In genomic region chr1:39954261-39954869, GRCh38 we compare ENCODE assay signal across 8 cellular contexts. TPM values are rescaled to one million over a fixed set of nuclear protein-coding genes. Genes with fewer than 3 reads are reported as not detected.
A peak's percentile ranks its signal among the peaks of the same experiment; 100 is the strongest.
DNase-seq lines count a peak whose midpoint lies in the region; ATAC-seq, FAIRE-seq and TF ChIP-seq lines count a peak whose summit lies in the region.

No MANE protein-coding gene starts in this region.

- CTCF ChIA-PET in endothelial cell of umbilical vein (lab: Charles Lee): interaction anchor here (1.2 kb wide), 1 partner anchor 350 kb away, joined by 3 read pairs; no protein-coding TSS in a partner anchor

- H3K9me3 ChIP-seq in ES-I3 (ENCODE audit: control insufficient read depth, insufficient read depth, low read length) (no peaks in the 10 kb centered on the region), OCI-LY3 (ENCODE audit: insufficient read depth, low read length) (no peaks in the 10 kb centered on the region), endothelial cell of umbilical vein (replicated peaks; ENCODE audit: control insufficient read depth, insufficient read depth, low read length) (no peaks in the 10 kb centered on the region), osteoblast (ENCODE audit: low read depth, low read length) (no peaks in the 10 kb centered on the region), small intestine (ENCODE audit: control insufficient read depth, low read depth) (no peaks in the 10 kb centered on the region)

- DNase-seq in endothelial cell of umbilical vein (ENCODE audit: low read depth, low spot score) (no peak), osteoblast (ENCODE audit: insufficient read length, low spot score, missing footprints) (no peak), GM12891 (ENCODE audit: insufficient read length, low spot score) (no peak), small intestine (no peak)
- DNase-seq in stimulated activated CD4-positive, alpha-beta T cell treated with anti-CD3 and anti-CD28 coated beads, Interleukin-4, amount 100 ng/mL, for 1 hour: no peak

- H4K20me1 ChIP-seq in OCI-LY3 (ENCODE audit: insufficient read depth, low read length) (peaks cover 10% of the 10 kb centered on the region; the same call in 1 of the 2 replicates), endothelial cell of umbilical vein (replicated peaks; ENCODE audit: control insufficient read depth, extremely low read depth, insufficient read depth, low read length) (no peaks in the 10 kb centered on the region), osteoblast (ENCODE audit: insufficient read depth, low read length) (no peaks in the 10 kb centered on the region)

- H3K4me1 ChIP-seq in ES-I3 (ENCODE audit: insufficient read depth, low read length) (peaks cover 4% of the 10 kb centered on the region; the same call in 1 of the 2 replicates), OCI-LY3 (ENCODE audit: low read length) (peaks cover 22% of the 10 kb centered on the region), endothelial cell of umbilical vein (ENCODE audit: control insufficient read depth, extremely low read depth, insufficient read depth, low read length) (peaks cover 12% of the 10 kb centered on the region), osteoblast (ENCODE audit: insufficient read depth, low read length) (peaks cover 24% of the 10 kb centered on the region), small intestine (ENCODE audit: control insufficient read depth in 2 of 2, insufficient read depth in 1 of 2, low read depth in 1 of 2, low read length in 1 of 2) (peaks cover 0 to 5% of the 10 kb centered on the region in 2 donors)

- no peaks in the 10 kb centered on the region for H3K9me1 ChIP-seq in endothelial cell of umbilical vein (replicated peaks; ENCODE audit: control insufficient read depth, extremely low read depth, insufficient read depth, low read length)

- H3K27ac ChIP-seq in OCI-LY3 (ENCODE audit: low read length) (peak overlapping the region; percentile 10; the same call in 1 of the 2 replicates), endothelial cell of umbilical vein (ENCODE audit: insufficient read depth, low read depth, low read length) (no peak overlapping the region), osteoblast (ENCODE audit: low read depth, low read length) (no peak overlapping the region), small intestine (ENCODE audit: low read depth in 1 of 2, low read length in 1 of 2) (peak overlapping the region in 1 of 2 donors; percentile 51)

- H3K4me3 ChIP-seq in OCI-LY3 (ENCODE audit: low read length) (peak overlapping the region; percentile 97), endothelial cell of umbilical vein (replicated peaks in 1 of 3; ENCODE audit: insufficient read depth in 1 of 3, low read depth in 1 of 3, low read length in 3 of 3) (no peak overlapping the region), osteoblast (ENCODE audit: insufficient read depth, low read length) (peak overlapping the region; percentile 88), small intestine (ENCODE audit: low read depth in 1 of 2, low read length in 2 of 2) (peak overlapping the region in 1 of 2 donors; percentile 81)

- POLR2A ChIA-PET in endothelial cell of umbilical vein (lab: Charles Lee): interaction anchor here (0.5 to 0.6 kb wide), 2 partner anchors 24 to 75 kb away, joined by 3 read pairs; no protein-coding TSS in a partner anchor

- H3K79me2 ChIP-seq in OCI-LY3 (ENCODE audit: low read length) (peaks cover 40% of the 10 kb centered on the region), endothelial cell of umbilical vein (ENCODE audit: control insufficient read depth, insufficient read depth, low read length) (peaks cover 2% of the 10 kb centered on the region), osteoblast (ENCODE audit: insufficient read depth, low read length) (peaks cover 14% of the 10 kb centered on the region)

- dilution Hi-C loops in endothelial cell of umbilical vein (cut with MboI; ENCODE audit: extremely low pct_ligation_motif_present, low sequenced_read_pairs): no loop called here

- TF ChIP-seq CTCF in OCI-LY3 (IDR thresholded peaks at IDR 0.05; ENCODE audit: low read depth, low read length) (no peak), endothelial cell of umbilical vein (IDR thresholded peaks at IDR 0.05; ENCODE audit: extremely low read depth in 1 of 2, insufficient read depth in 1 of 2, low read depth in 1 of 2, low read length in 2 of 2) (no peak), osteoblast (IDR thresholded peaks at IDR 0.05; ENCODE audit: extremely low read depth, low read depth, low read length) (no peak)

- H3K4me2 ChIP-seq in OCI-LY3 (ENCODE audit: low read length): peak overlapping the region; percentile 90
- peak overlapping the region; percentile 20 for H3K4me2 ChIP-seq in endothelial cell of umbilical vein (ENCODE audit: insufficient read depth, low read length)
- peak overlapping the region; percentile 98 for H3K4me2 ChIP-seq in osteoblast (ENCODE audit: insufficient read depth, low read length)

- 55 to 57% (median 57%) methylated on average over 18 of the region's 18 CpGs for WGBS in small intestine, 3 donors

- intact Hi-C loops in endothelial cell of umbilical vein (cut with micrococcal nuclease): no loop called here

- TF ChIP-seq POLR2A in endothelial cell of umbilical vein (IDR thresholded peaks at IDR 0.05; ENCODE audit: low read depth, low read length): no peak
- no peak for TF ChIP-seq POLR2A in GM12891 (IDR thresholded peaks at IDR 0.05; ENCODE audit: low read depth, low read length)

- FAIRE-seq in endothelial cell of umbilical vein (lab: Jason Lieb, UNC) (no peak), GM12891 (lab: Jason Lieb, UNC) (no peak), small intestine (lab: Jason Lieb, UNC) (no peak)

- H3K9ac ChIP-seq in ES-I3 (ENCODE audit: low read depth, low read length) (peak overlapping the region; percentile 19; the same call in 1 of the 2 replicates), OCI-LY3 (ENCODE audit: low read length) (peak overlapping the region; percentile 70), endothelial cell of umbilical vein (replicated peaks; ENCODE audit: extremely low read depth, insufficient read depth, low read length) (peak overlapping the region; percentile 5)

- H2AFZ ChIP-seq in OCI-LY3 (ENCODE audit: low read depth, low read length): no peak overlapping the region
- H2AFZ ChIP-seq in endothelial cell of umbilical vein (ENCODE audit: low read depth, low read length): peak overlapping the region; percentile 88
- H2AFZ ChIP-seq in osteoblast (ENCODE audit: low read length): peak overlapping the region; percentile 73

- H3K36me3 ChIP-seq in ES-I3 (ENCODE audit: insufficient read depth, low read length): no peaks in the 10 kb centered on the region
- H3K36me3 ChIP-seq in OCI-LY3 (replicated peaks; ENCODE audit: low read depth, low read length): peaks cover 15% of the 10 kb centered on the region
- H3K36me3 ChIP-seq in endothelial cell of umbilical vein (ENCODE audit: control insufficient read depth in 2 of 2, extremely low read depth in 1 of 2, insufficient read depth in 2 of 2, low read length in 2 of 2): no peaks in the 10 kb centered on the region
- H3K36me3 ChIP-seq in osteoblast (ENCODE audit: insufficient read depth, low read length): peaks cover 11% of the 10 kb centered on the region
- peaks cover 0 to 7% of the 10 kb centered on the region in 2 donors for H3K36me3 ChIP-seq in small intestine (ENCODE audit: control insufficient read depth in 2 of 2, insufficient read depth in 2 of 2, low read length in 2 of 2)

- BruUV-seq in endothelial cell of umbilical vein (replicated peaks; lab: Mats Ljungman, UMichigan): TSS peak; percentile 40

- ATAC-seq in GM18520 (IDR thresholded peaks at IDR 0.05; ENCODE audit: unreplicated experiment): no peak

- no peaks in the 10 kb centered on the region for H3K27me3 ChIP-seq in OCI-LY3 (ENCODE audit: low read depth, low read length)
- H3K27me3 ChIP-seq in endothelial cell of umbilical vein (ENCODE audit: control insufficient read depth in 2 of 2, insufficient read depth in 2 of 2, low read length in 2 of 2): no peaks in the 10 kb centered on the region
- no peaks in the 10 kb centered on the region for H3K27me3 ChIP-seq in osteoblast (ENCODE audit: insufficient read depth, low read length)
- H3K27me3 ChIP-seq in small intestine (ENCODE audit: control insufficient read depth in 2 of 2, insufficient read depth in 2 of 2, low read length in 2 of 2): no peaks in the 10 kb centered on the region

TF ChIP-seq in endothelial cell of umbilical vein, 7 proteins besides CTCF, POLR2A, EP300 and RAD21 (continues in another document):
- TF ChIP-seq JUN (IDR thresholded peaks at IDR 0.05; ENCODE audit: borderline replicate concordance, insufficient read depth, insufficient read length, low read depth): no peak
- no peak for TF ChIP-seq GATA2 (IDR thresholded peaks at IDR 0.05; ENCODE audit: insufficient read depth, insufficient read length, low read depth, low read length)

TF ChIP-seq in GM12891, 5 proteins besides CTCF, POLR2A, EP300 and RAD21 (continues in another document):
- TF ChIP-seq SPI1 (IDR thresholded peaks at IDR 0.05; ENCODE audit: low read depth, low read length) (no peak), POLR2AphosphoS5 (IDR thresholded peaks at IDR 0.05; ENCODE audit: low read depth, low read length) (no peak), TAF1 (IDR thresholded peaks at IDR 0.05; ENCODE audit: low read depth, low read length) (no peak), POU2F2 (IDR thresholded peaks at IDR 0.05; ENCODE audit: low read depth, low read length) (no peak)

RNA-seq across cellular contexts. Expression of gene MFSD2A, which starts 0.6 kb away (rescaled TPM):
- total RNA-seq in endothelial cell of umbilical vein (4.3 and 5.5 TPM in 2 replicates), osteoblast (3.5 and 3.6 TPM in 2 replicates)
- polyA plus RNA-seq in endothelial cell of umbilical vein (2.7 and 2.8 TPM in 2 replicates), small intestine (10 to 100 TPM; 17.5 to 57.5 (median 45.9) TPM)
- 1.9 and 2.8 TPM in 2 replicates for polyA plus RNA-seq in endothelial cell of umbilical vein (2011; cell fraction: cytosol; rRNA removed)
- 4.5 and 6.0 TPM in 2 replicates for polyA plus RNA-seq in endothelial cell of umbilical vein (2011; cell fraction: nucleus; rRNA removed)
- polyA plus RNA-seq in endothelial cell of umbilical vein (2012): 4.1 and 6.3 TPM in 2 replicates
- polyA minus RNA-seq in endothelial cell of umbilical vein: 2.2 and 3.6 TPM in 2 replicates
- polyA minus RNA-seq in endothelial cell of umbilical vein (2011; cell fraction: cytosol; rRNA and poly(A)+ RNA removed): not detected
- polyA minus RNA-seq in endothelial cell of umbilical vein (2011; cell fraction: nucleus; rRNA and poly(A)+ RNA removed): 2.2 and 3.1 TPM in 2 replicates
- polyA plus RNA-seq in GM12891 (2012; ENCODE audit: low read depth, missing spikeins): 10.4 TPM

RNA-seq across cellular contexts. Expression of gene MYCL, which starts 52.6 kb away (rescaled TPM):
- 1.4 and 2.1 TPM in 2 replicates for total RNA-seq in endothelial cell of umbilical vein
- polyA plus RNA-seq in endothelial cell of umbilical vein: 1.3 and 1.5 TPM in 2 replicates
- polyA plus RNA-seq in endothelial cell of umbilical vein (2011; cell fraction: cytosol; rRNA removed): 1.2 and 1.6 TPM in 2 replicates
- polyA plus RNA-seq in endothelial cell of umbilical vein (2011; cell fraction: nucleus; rRNA removed): 0.62 and 0.92 TPM in 2 replicates
- polyA plus RNA-seq in endothelial cell of umbilical vein (2012): 1.2 and 1.4 TPM in 2 replicates
- polyA minus RNA-seq in endothelial cell of umbilical vein: 0.98 and 1.00 TPM in 2 replicates
- 4.2 TPM for polyA minus RNA-seq in endothelial cell of umbilical vein (2011; cell fraction: cytosol; rRNA and poly(A)+ RNA removed)
- 1.1 and 1.6 TPM in 2 replicates for polyA minus RNA-seq in endothelial cell of umbilical vein (2011; cell fraction: nucleus; rRNA and poly(A)+ RNA removed)
- 0.72 and 0.88 TPM in 2 replicates for total RNA-seq in osteoblast
- 1.2 TPM for polyA plus RNA-seq in GM12891 (2012; ENCODE audit: low read depth, missing spikeins)
- polyA plus RNA-seq in small intestine: 1 to 10 TPM; 3.5 to 9.0 (median 5.6) TPM

Comparison
In these comparisons a context has a peak if more than half of its experiments do, and no peak if none do; other contexts are left out.
1. H3K9ac ChIP-seq: peak in every context shown above with its lines; median percentile 70 in OCI-LY3; 19 in ES-I3; 5 in endothelial cell of umbilical vein.
2. H3K4me2 ChIP-seq: peak in every context shown above with its lines; median percentile 98 in osteoblast; 90 in OCI-LY3; 20 in endothelial cell of umbilical vein.
3. H3K4me3 ChIP-seq: peak in OCI-LY3 (single experiment) and osteoblast (single experiment); none in endothelial cell of umbilical vein (0 of 3).